ENCODE assay signal across 31 cellular contexts in genomic region chr4:8792491-8792890, GRCh38.
"Had no signal": no experiment of that assay in that cellular context is flagged by ENCODE, and none has a peak within 500 bp of the region (broad histone marks: within the 10 kb centered on the region; RNA-seq: fewer than 3 reads in every experiment).

No MANE protein-coding gene starts in this region.

- H3K27ac ChIP-seq: lower lobe of right lung, neutrophil, ovary, prostate gland, sigmoid colon, spleen, stomach, suprapubic skin, thoracic aorta, tibial artery, uterus had no signal

- H3K27ac Mint-ChIP-seq: mesothelial cell of epicardium; naive thymus-derived CD4-positive, alpha-beta T cell; natural killer cell treated with Interleukin-12 subunit alpha and Interleukin-12 subunit beta and Interleukin-15 and Interleukin-18, amount 100 ng/mL, for 72 hours; stimulated activated effector memory CD8-positive, alpha-beta T cell treated with anti-CD3 and anti-CD28 coated beads, Interleukin-12 subunit alpha, Interleukin-12 subunit beta, amount 100 ng/mL, for 72 hours; type B pancreatic cell had no signal

- H3K4me1 ChIP-seq: lower lobe of right lung, prostate gland, sigmoid colon, spleen, stomach, suprapubic skin, tibial artery, uterus had no signal

- DNase-seq: head of caudate nucleus; hippocampal formation; kidney glomerular epithelial cell; left cardiac atrium; lower lobe of right lung; mammary epithelial cell; mesenchymal stem cell; mucosa of descending colon; naive thymus-derived CD4-positive, alpha-beta T cell; ovary; posterior cingulate gyrus; retina; sigmoid colon; spleen; stimulated activated CD4-positive, alpha-beta T cell treated with anti-CD3 and anti-CD28 coated beads, Interleukin-4, amount 100 ng/mL, for 24 hours; stimulated activated naive CD4-positive, alpha-beta T cell; stomach; tibial artery; uterus had no signal

- H3K4me3 Mint-ChIP-seq: mesothelial cell of epicardium; naive thymus-derived CD4-positive, alpha-beta T cell; natural killer cell treated with Interleukin-12 subunit alpha and Interleukin-12 subunit beta and Interleukin-15 and Interleukin-18, amount 100 ng/mL, for 72 hours; stimulated activated effector memory CD8-positive, alpha-beta T cell treated with anti-CD3 and anti-CD28 coated beads, Interleukin-12 subunit alpha, Interleukin-12 subunit beta, amount 100 ng/mL, for 72 hours; type B pancreatic cell had no signal

- H3K27me3 ChIP-seq: neutrophil, ovary, uterus had no signal

- H3K9me3 ChIP-seq: lower lobe of right lung, mucosa of descending colon, neutrophil, ovary, prostate gland, sigmoid colon, spleen, stomach, suprapubic skin, thoracic aorta, tibial artery, uterus had no signal

- H3K9me3 Mint-ChIP-seq: mesothelial cell of epicardium; natural killer cell treated with Interleukin-12 subunit alpha and Interleukin-12 subunit beta and Interleukin-15 and Interleukin-18, amount 100 ng/mL, for 72 hours; stimulated activated effector memory CD8-positive, alpha-beta T cell treated with anti-CD3 and anti-CD28 coated beads, Interleukin-12 subunit alpha, Interleukin-12 subunit beta, amount 100 ng/mL, for 72 hours; type B pancreatic cell had no signal

- H3K4me1 Mint-ChIP-seq: mesothelial cell of epicardium; naive thymus-derived CD4-positive, alpha-beta T cell; stimulated activated effector memory CD8-positive, alpha-beta T cell treated with anti-CD3 and anti-CD28 coated beads, Interleukin-12 subunit alpha, Interleukin-12 subunit beta, amount 100 ng/mL, for 72 hours had no signal

- H3K27me3 Mint-ChIP-seq: naive thymus-derived CD4-positive, alpha-beta T cell; natural killer cell treated with Interleukin-12 subunit alpha and Interleukin-12 subunit beta and Interleukin-15 and Interleukin-18, amount 100 ng/mL, for 72 hours had no signal

- H3K4me3 ChIP-seq: lower lobe of right lung, mucosa of descending colon, ovary, prostate gland, sigmoid colon, spleen, stomach, suprapubic skin, thoracic aorta, tibial artery, uterus had no signal

- H3K36me3 ChIP-seq: lower lobe of right lung, neutrophil, ovary, prostate gland, sigmoid colon, spleen, stomach, suprapubic skin, thoracic aorta, tibial artery, uterus had no signal

- ATAC-seq: left cardiac atrium; left lobe of liver; lower lobe of right lung; mucosa of descending colon; naive thymus-derived CD4-positive, alpha-beta T cell; natural killer cell treated with Interleukin-12 subunit alpha and Interleukin-12 subunit beta and Interleukin-15 and Interleukin-18, amount 100 ng/mL, for 72 hours; right cardiac atrium; stimulated activated effector memory CD8-positive, alpha-beta T cell treated with anti-CD3 and anti-CD28 coated beads, Interleukin-12 subunit alpha, Interleukin-12 subunit beta, amount 100 ng/mL, for 72 hours had no signal

- FAIRE-seq: keratinocyte, small intestine had no signal
